24 cellular contexts compared by ENCODE assay signal in genomic region chr2:228408529-228409227, GRCh38.
"Had no signal": no experiment of that assay in that cellular context is flagged by ENCODE, and none has a peak within 500 bp of the region (broad histone marks: within the 10 kb centered on the region; RNA-seq: fewer than 3 reads in every experiment).

No MANE protein-coding gene starts in this region.

- ATAC-seq: foreskin keratinocyte, gastroesophageal sphincter, heart right ventricle, left cardiac atrium, left lung, left ventricle myocardium superior, lower lobe of right lung, mucosa of descending colon had no signal

- H3K36me3 ChIP-seq: esophagus muscularis mucosa, gastroesophageal sphincter, heart right ventricle, left lung, lower lobe of right lung had no signal

- H3K9me3 ChIP-seq: esophagus muscularis mucosa, gastroesophageal sphincter, heart right ventricle, lower lobe of right lung, mucosa of descending colon had no signal

- H3K27ac ChIP-seq: coronary artery, esophagus muscularis mucosa, foreskin keratinocyte, gastroesophageal sphincter, heart right ventricle, left lung, lower lobe of right lung had no signal

- FAIRE-seq: colon, endothelial cell of umbilical vein, frontal cortex, islet of Langerhans, keratinocyte had no signal

- H3K4me3 ChIP-seq: coronary artery, dorsolateral prefrontal cortex, esophagus muscularis mucosa, gastroesophageal sphincter, heart right ventricle, left lung, lower lobe of right lung, mucosa of descending colon had no signal

- H3K4me1 ChIP-seq: esophagus muscularis mucosa, foreskin keratinocyte, gastroesophageal sphincter, heart right ventricle, left lung, lower lobe of right lung had no signal

- DNase-seq: dermis blood vessel endothelial cell; effector CD4-positive, alpha-beta T cell; effector memory CD4-positive, alpha-beta T cell; foreskin keratinocyte; glutamatergic neuron; head of caudate nucleus; heart right ventricle; hippocampal formation; left cardiac atrium; left lung; left ventricle myocardium superior; lower lobe of right lung; mesenchymal stem cell; mucosa of descending colon; naive B cell had no signal

- H3K27me3 ChIP-seq: dorsolateral prefrontal cortex, esophagus muscularis mucosa, foreskin keratinocyte, gastroesophageal sphincter, heart right ventricle, left lung had no signal
